ENCODE assay signal across 26 cellular contexts in the genomic region with DNA sequence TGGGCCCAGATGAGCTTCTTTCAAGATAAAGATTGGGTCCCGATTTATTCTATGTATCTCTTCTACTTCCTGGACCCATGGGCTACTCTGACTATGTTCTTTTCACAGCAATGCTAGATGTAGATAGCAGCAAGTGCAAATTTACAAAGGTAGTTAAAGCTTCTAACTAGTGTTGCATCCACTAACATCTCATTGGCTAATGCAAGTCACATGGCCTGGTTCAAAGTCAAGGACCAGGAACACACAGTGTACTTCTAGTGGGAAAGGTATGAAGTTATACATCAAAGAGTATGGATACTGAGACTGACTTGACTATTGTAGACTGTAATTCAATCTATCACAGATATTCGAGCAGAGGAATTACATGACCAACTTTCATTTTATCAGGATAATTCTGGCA.
"Had no signal": no experiment of that assay in that cellular context is flagged by ENCODE, and none has a peak within 500 bp of the region (broad histone marks: within the 10 kb centered on the region; RNA-seq: fewer than 3 reads in every experiment).

No MANE protein-coding gene starts in this region.

- H3K9ac ChIP-seq: parathyroid adenoma had no signal

- H3K27me3 ChIP-seq: neutrophil, right lobe of liver, sigmoid colon, stomach, thyroid gland, tibial nerve, upper lobe of left lung, vagina had no signal

- H3K79me2 ChIP-seq: parathyroid adenoma had no signal

- H3K36me3 ChIP-seq: neutrophil, right lobe of liver, sigmoid colon, stomach, thoracic aorta, thyroid gland, tibial nerve, upper lobe of left lung, vagina had no signal

- H3K9me3 ChIP-seq: neutrophil, psoas muscle, right lobe of liver, sigmoid colon, stomach, thoracic aorta, thyroid gland, tibial nerve, upper lobe of left lung, vagina had no signal

- H3K4me1 ChIP-seq: parathyroid adenoma, psoas muscle, right lobe of liver, sigmoid colon, stomach, thyroid gland, tibial nerve, upper lobe of left lung, vagina had no signal

- DNase-seq: nephron progenitor cell; nucleus accumbens; posterior cingulate gyrus; psoas muscle; right cardiac atrium; right lobe of liver; sigmoid colon; small intestine; stimulated activated CD4-positive, alpha-beta T cell treated with anti-CD3 and anti-CD28 coated beads, Interleukin-15, amount 100 ng/mL, for 24 hours; stimulated activated CD4-positive, alpha-beta T cell treated with anti-CD3 and anti-CD28 coated beads, Interleukin-2, amount 100 ng/mL, for 24 hours; stimulated activated CD4-positive, alpha-beta T cell treated with anti-CD3 and anti-CD28 coated beads, Interleukin-2, amount 100 ng/mL, for 48 hours; stimulated activated CD4-positive, alpha-beta T cell treated with anti-CD3 and anti-CD28 coated beads, Interleukin-4, amount 100 ng/mL, for 24 hours; stimulated activated naive B cell treated with anti-CD40 and anti-IgM and Interleukin-4, amounts not matched to agents 10 μg/mL and 1 μg/mL and 100 μg/mL, for 72 hours; stimulated activated naive CD4-positive, alpha-beta T cell treated with Interleukin-2 at 50 U/mL for 16 hours; stomach; thyroid gland; trophoblast cell; upper lobe of left lung had no signal

- FAIRE-seq: small intestine, urothelium cell line had no signal

- H3K4me3 ChIP-seq: psoas muscle, right lobe of liver, sigmoid colon, stomach, thoracic aorta, thyroid gland, tibial nerve, upper lobe of left lung, vagina had no signal

- ATAC-seq: natural killer cell treated with Interleukin-12 subunit alpha and Interleukin-12 subunit beta and Interleukin-15 and Interleukin-18, amount 100 ng/mL, for 72 hours; psoas muscle; right cardiac atrium; right lobe of liver; stimulated activated effector memory CD8-positive, alpha-beta T cell treated with anti-CD3 and anti-CD28 coated beads, Interleukin-12 subunit alpha, Interleukin-12 subunit beta, amount 100 ng/mL, for 72 hours; stimulated activated naive B cell treated with anti-CD40 and anti-IgM and Interleukin-4, amounts not matched to agents 10 μg/mL and 1 μg/mL and 100 μg/mL, for 72 hours had no signal

- H2AFZ ChIP-seq: parathyroid adenoma had no signal

- H3K27ac ChIP-seq: neutrophil, parathyroid adenoma, psoas muscle, right lobe of liver, sigmoid colon, stomach, thoracic aorta, thyroid gland, tibial nerve, upper lobe of left lung, vagina had no signal
